ENCODE assay signal across 1 cellular context in genomic region chr18:67938691-67939090, GRCh38.
TF ChIP-seq lines count a peak whose summit lies in the region.

No MANE protein-coding gene starts in this region.

TF ChIP-seq in IMR-90, 13 proteins besides CTCF, POLR2A, EP300 and RAD21 (continued from another document):
- no peak for TF ChIP-seq MXI1 (IDR thresholded peaks at IDR 0.05; ENCODE audit: borderline replicate concordance, low read depth, low read length)
- TF ChIP-seq RCOR1 (IDR thresholded peaks at IDR 0.05; ENCODE audit: insufficient replicate concordance, low read length): no peak
- peak; percentile 56; the same call in 1 of the 2 replicates for TF ChIP-seq BHLHE40 (IDR thresholded peaks at IDR 0.05; ENCODE audit: low read depth, low read length)
